16 cellular contexts compared by ENCODE assay signal in the genomic region with DNA sequence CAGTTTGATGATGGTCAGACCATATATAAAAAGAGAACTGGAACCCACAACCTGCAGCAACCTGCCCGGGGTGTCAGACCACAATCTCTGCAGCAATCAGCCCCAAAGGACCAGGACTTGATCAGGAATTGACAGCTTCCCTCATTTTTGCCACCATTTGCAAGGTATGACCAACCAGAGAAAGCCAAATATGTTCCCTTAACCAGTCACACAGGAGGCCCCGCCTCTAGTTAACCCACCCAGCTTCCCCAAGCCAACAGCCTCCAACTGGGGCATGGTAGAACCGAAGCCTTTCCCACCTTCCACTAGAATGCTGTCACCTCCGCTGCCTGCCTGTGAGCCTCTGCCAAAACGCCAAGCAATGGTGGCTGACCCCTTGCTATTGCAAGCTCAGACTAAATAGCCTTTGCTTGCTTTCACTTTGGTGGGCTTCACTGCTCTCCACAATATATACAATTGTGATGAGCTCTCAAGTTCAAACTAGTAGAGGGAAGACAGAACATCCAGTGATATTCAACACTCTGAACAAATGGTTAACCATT.
"Had no signal": no experiment of that assay in that cellular context is flagged by ENCODE, and none has a peak within 500 bp of the region (broad histone marks: within the 10 kb centered on the region; RNA-seq: fewer than 3 reads in every experiment).

No MANE protein-coding gene starts in this region.

- H3K4me3 ChIP-seq: tibial artery, upper lobe of right lung had no signal

- H3K36me3 ChIP-seq: upper lobe of right lung had no signal

- H3K36me3 Mint-ChIP-seq: stimulated activated effector memory CD8-positive, alpha-beta T cell treated with anti-CD3 and anti-CD28 coated beads, Interleukin-12 subunit alpha, Interleukin-12 subunit beta, amount 100 ng/mL, for 72 hours had no signal

- H3K27me3 ChIP-seq: upper lobe of right lung had no signal

- H3K4me1 Mint-ChIP-seq: immature natural killer cell; stimulated activated effector memory CD8-positive, alpha-beta T cell treated with anti-CD3 and anti-CD28 coated beads, Interleukin-12 subunit alpha, Interleukin-12 subunit beta, amount 100 ng/mL, for 72 hours had no signal

- H3K4me1 ChIP-seq: tibial artery, upper lobe of right lung had no signal

- H3K27ac Mint-ChIP-seq: immature natural killer cell; naive thymus-derived CD4-positive, alpha-beta T cell; nephron progenitor cell; stimulated activated effector memory CD8-positive, alpha-beta T cell treated with anti-CD3 and anti-CD28 coated beads, Interleukin-12 subunit alpha, Interleukin-12 subunit beta, amount 100 ng/mL, for 72 hours; stimulated activated naive CD8-positive, alpha-beta T cell treated with anti-CD3 and anti-CD28 coated beads, Interleukin-15, Interleukin-2, amounts not matched to agents 100 ng/mL and 50 ng/mL, for 24 hours had no signal

- H3K9me3 Mint-ChIP-seq: immature natural killer cell; stimulated activated effector memory CD8-positive, alpha-beta T cell treated with anti-CD3 and anti-CD28 coated beads, Interleukin-12 subunit alpha, Interleukin-12 subunit beta, amount 100 ng/mL, for 72 hours had no signal

- H3K9me3 ChIP-seq: tibial artery, upper lobe of right lung had no signal

- H3K4me3 Mint-ChIP-seq: immature natural killer cell; naive thymus-derived CD4-positive, alpha-beta T cell; nephron progenitor cell; stimulated activated effector memory CD8-positive, alpha-beta T cell treated with anti-CD3 and anti-CD28 coated beads, Interleukin-12 subunit alpha, Interleukin-12 subunit beta, amount 100 ng/mL, for 72 hours; stimulated activated naive CD8-positive, alpha-beta T cell treated with anti-CD3 and anti-CD28 coated beads, Interleukin-15, Interleukin-2, amounts not matched to agents 100 ng/mL and 50 ng/mL, for 24 hours had no signal

- H3K27ac ChIP-seq: foreskin keratinocyte, tibial artery, upper lobe of right lung had no signal

- ATAC-seq: foreskin keratinocyte; left cardiac atrium; naive thymus-derived CD4-positive, alpha-beta T cell; stimulated activated effector memory CD8-positive, alpha-beta T cell treated with anti-CD3 and anti-CD28 coated beads, Interleukin-12 subunit alpha, Interleukin-12 subunit beta, amount 100 ng/mL, for 72 hours; upper lobe of right lung had no signal

- DNase-seq: cerebellar nuclear complex; dermis blood vessel endothelial cell; erythroblast; foreskin keratinocyte; immature natural killer cell; kidney; left cardiac atrium; mesendoderm; naive thymus-derived CD4-positive, alpha-beta T cell; nephron progenitor cell; stimulated activated CD4-positive, alpha-beta T cell treated with anti-CD3 and anti-CD28 coated beads, Interleukin-4, amount 100 ng/mL, for 1 hour; stimulated activated CD8-positive, alpha-beta memory T cell treated with anti-CD3 and anti-CD28 coated beads, Interleukin-4, amount 100 ng/mL, for 48 hours; upper lobe of right lung had no signal
